In the genomic region with DNA sequence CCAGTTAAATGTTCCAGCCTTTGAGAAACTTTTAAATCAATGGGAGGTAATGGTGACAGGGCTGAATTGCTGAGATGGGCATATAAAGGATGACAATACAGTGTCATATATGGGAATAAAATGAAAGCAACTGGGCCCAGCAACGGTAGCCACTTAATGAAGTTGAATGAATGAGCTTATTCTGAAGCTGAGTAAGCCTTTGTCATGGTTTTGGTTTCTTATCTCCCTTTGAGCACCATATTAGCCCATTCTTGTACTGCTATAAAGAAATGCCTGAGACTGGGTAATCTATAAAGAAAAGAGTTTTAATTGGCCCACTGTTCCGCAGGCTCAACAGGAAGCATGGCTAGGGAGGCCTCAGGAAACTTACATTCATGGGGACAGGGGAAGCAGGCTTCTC, we compare ENCODE assay signal across 14 cellular contexts. TPM values are rescaled to one million over a fixed set of nuclear protein-coding genes. Genes with fewer than 3 reads are reported as not detected.
DNase-seq lines count a peak whose midpoint lies in the region; ATAC-seq and TF ChIP-seq lines count a peak whose summit lies in the region.
"Had no signal": no experiment of that assay in that cellular context is flagged by ENCODE, and none has a peak within 500 bp of the region (broad histone marks: within the 10 kb centered on the region; RNA-seq: fewer than 3 reads in every experiment).

No MANE protein-coding gene starts in this region.

- peak overlapping the region; percentile 50; the same call in 1 of the 2 replicates for H2AFZ ChIP-seq in OCI-LY7 (ENCODE audit: low read length)

- peak; percentile 49 to 55 for ATAC-seq in activated CD4-positive, CD25-positive, alpha-beta regulatory T cell treated with anti-CD3 and anti-CD28 coated beads, Interleukin-2, amount 50 U/mL, for 24 hours
- no peak for ATAC-seq in GM21529 (IDR thresholded peaks at IDR 0.05; ENCODE audit: unreplicated experiment)
- ATAC-seq: T-cell had no signal

- H3K4me1 ChIP-seq in OCI-LY7 (ENCODE audit: insufficient read depth, low read length, poor library complexity, severe bottlenecking) = peaks cover 22% of the 10 kb centered on the region

- no peak overlapping the region for H3K4me3 ChIP-seq in OCI-LY7 (ENCODE audit: low read depth, low read length, poor library complexity, severe bottlenecking)
- H3K4me3 ChIP-seq: BLaER1 treated with 17β-estradiol and CSF1 and Interleukin-3, amounts not matched to agents 10 nM and 100 nM had no signal

- no peaks in the 10 kb centered on the region for H3K9me2 ChIP-seq in OCI-LY7 (ENCODE audit: insufficient read depth, low read length)

- no TSS peak for BruUV-seq in OCI-LY7 (replicated peaks; lab: Mats Ljungman, UMichigan)

- H3K27me3 Mint-ChIP-seq in dendritic cell treated with granulocyte-macrophage colony-stimulating factor and Interleukin-4, amounts not matched to agents 40 ng/mL and 50 ng/mL, for 4 days = peaks cover 2% of the 10 kb centered on the region
- no peaks in the 10 kb centered on the region for H3K27me3 Mint-ChIP-seq in type B pancreatic cell

- CTCF ChIA-PET in OCI-LY7 (lab: Charles Lee; ENCODE audit: unreplicated experiment) = no interaction called here

- no peaks in the 10 kb centered on the region for H3K9me3 Mint-ChIP-seq in dendritic cell treated with granulocyte-macrophage colony-stimulating factor and Interleukin-4, amounts not matched to agents 40 ng/mL and 50 ng/mL, for 4 days
- H3K9me3 Mint-ChIP-seq in type B pancreatic cell = no peaks in the 10 kb centered on the region
- H3K9me3 Mint-ChIP-seq: T-cell had no signal

- POLR2A ChIA-PET in OCI-LY7 (lab: Charles Lee) = interaction anchor here (0.7 kb wide), 1 partner anchor 263 kb away, joined by 3 read pairs; no protein-coding TSS in a partner anchor

- no peak for TF ChIP-seq CTCF in OCI-LY7 (conservative IDR thresholded peaks at IDR 0.05; ENCODE audit: low read length)
- no peak for TF ChIP-seq CTCF in type B pancreatic cell (conservative IDR thresholded peaks at IDR 0.05)

- peaks cover 7% of the 10 kb centered on the region for H3K36me3 Mint-ChIP-seq in dendritic cell treated with granulocyte-macrophage colony-stimulating factor and Interleukin-4, amounts not matched to agents 40 ng/mL and 50 ng/mL, for 4 days (ENCODE audit: low read depth)
- H3K36me3 Mint-ChIP-seq in type B pancreatic cell = peaks cover 6% of the 10 kb centered on the region
- H3K36me3 Mint-ChIP-seq: T-cell had no signal

- peaks cover 1% of the 10 kb centered on the region; the same call in 1 of the 2 replicates for H3K36me3 ChIP-seq in OCI-LY7 (ENCODE audit: insufficient read depth, low read length)

- H3K27ac ChIP-seq in OCI-LY7 (ENCODE audit: low read depth, low read length, poor library complexity, severe bottlenecking) = no peak overlapping the region
- H3K27ac ChIP-seq: BLaER1 treated with 17β-estradiol and CSF1 and Interleukin-3, amounts not matched to agents 10 nM and 100 nM had no signal

- H3K27ac Mint-ChIP-seq in dendritic cell treated with granulocyte-macrophage colony-stimulating factor and Interleukin-4, amounts not matched to agents 40 ng/mL and 50 ng/mL, for 4 days = peak overlapping the region; percentile 67
- H3K27ac Mint-ChIP-seq in type B pancreatic cell = peak overlapping the region; percentile 64
- H3K27ac Mint-ChIP-seq: T-cell had no signal

- H3K4me1 Mint-ChIP-seq in dendritic cell treated with granulocyte-macrophage colony-stimulating factor and Interleukin-4, amounts not matched to agents 40 ng/mL and 50 ng/mL, for 4 days (ENCODE audit: low read depth) = peaks cover 57% of the 10 kb centered on the region
- H3K4me1 Mint-ChIP-seq in type B pancreatic cell (ENCODE audit: unreplicated experiment) = peaks cover 34% of the 10 kb centered on the region

- no peaks in the 10 kb centered on the region for H4K20me1 ChIP-seq in OCI-LY7 (ENCODE audit: insufficient read depth, low read length)
- H4K20me1 ChIP-seq: BLaER1 treated with 17β-estradiol and CSF1 and Interleukin-3, amounts not matched to agents 10 nM and 100 nM had no signal

- H3K9me3 ChIP-seq in OCI-LY7 (ENCODE audit: low read length) = no peaks in the 10 kb centered on the region
- H3K9me3 ChIP-seq: BLaER1 treated with 17β-estradiol and CSF1 and Interleukin-3, amounts not matched to agents 10 nM and 100 nM had no signal

- DNase-seq in activated CD4-positive, CD25-positive, alpha-beta regulatory T cell (lab: John Stamatoyannopoulos, UW) = no peak
- DNase-seq in OCI-LY7 (ENCODE audit: low spot score) (no peak), type B pancreatic cell (ENCODE audit: extremely low spot score, unreplicated experiment) (no peak), NCI-H1436 treated with DMSO at 0.1 percent for 48 hours (lab: John Stamatoyannopoulos, UW) (no peak), HT-29 (ENCODE audit: low spot score) (no peak)
- DNase-seq: 8988T, DMS153, NCI-H1048, NCI-H446, T-cell had no signal

- peaks cover 12% of the 10 kb centered on the region for H3K79me2 ChIP-seq in OCI-LY7 (ENCODE audit: insufficient read depth, low read depth, low read length)

- no peak overlapping the region for H3K4me2 ChIP-seq in OCI-LY7 (ENCODE audit: low read length)

- intact Hi-C loops in OCI-LY7 (cut with micrococcal nuclease; ENCODE audit: unreplicated experiment) = no loop called here
- intact Hi-C loops in dendritic cell treated with granulocyte-macrophage colony-stimulating factor and Interleukin-4, amounts not matched to agents 40 ng/mL and 50 ng/mL, for 4 days (cut with micrococcal nuclease) = no loop called here

- no peak overlapping the region for H3K4me3 Mint-ChIP-seq in dendritic cell treated with granulocyte-macrophage colony-stimulating factor and Interleukin-4, amounts not matched to agents 40 ng/mL and 50 ng/mL, for 4 days
- no peak overlapping the region for H3K4me3 Mint-ChIP-seq in type B pancreatic cell
- H3K4me3 Mint-ChIP-seq: T-cell had no signal

RNA-seq across cellular contexts. Expression of gene THUMPD2, which starts 3.5 kb away (rescaled TPM):
- total RNA-seq in OCI-LY7 (2014; rRNA removed; shearing (Covaris generic)) = 21.4 and 24.6 TPM in 2 replicates
- 18.3 and 18.4 TPM in 2 replicates for total RNA-seq in OCI-LY7 (2022)
- total RNA-seq in type B pancreatic cell (ENCODE audit: low replicate concordance) = 7.8 and 11.7 TPM in 2 replicates
- 5.9 and 8.0 TPM in 2 replicates for total RNA-seq in HT-29 (2014; rRNA removed; shearing (Covaris generic))
